In genomic region chr4:38605181-38605764, GRCh38 we compare ENCODE assay signal across 1 cellular context.
TF ChIP-seq lines count a peak whose summit lies in the region.

No MANE protein-coding gene starts in this region.

TF ChIP-seq in GM23338, 12 proteins besides CTCF, POLR2A, EP300 and RAD21 (continued from another document):
- no peak for TF ChIP-seq ZNF462 (CRISPR knock-in tag; IDR thresholded peaks at IDR 0.05)
- TF ChIP-seq ZNF114 (CRISPR knock-in tag; IDR thresholded peaks at IDR 0.05) = no peak
- TF ChIP-seq CREB1 (CRISPR knock-in tag; IDR thresholded peaks at IDR 0.05; ENCODE audit: low read depth) = no peak
TF ChIP-seq in GM23338: peak in this region for 0.
